Comparison of ENCODE assay signal across 35 cellular contexts in the genomic region with DNA sequence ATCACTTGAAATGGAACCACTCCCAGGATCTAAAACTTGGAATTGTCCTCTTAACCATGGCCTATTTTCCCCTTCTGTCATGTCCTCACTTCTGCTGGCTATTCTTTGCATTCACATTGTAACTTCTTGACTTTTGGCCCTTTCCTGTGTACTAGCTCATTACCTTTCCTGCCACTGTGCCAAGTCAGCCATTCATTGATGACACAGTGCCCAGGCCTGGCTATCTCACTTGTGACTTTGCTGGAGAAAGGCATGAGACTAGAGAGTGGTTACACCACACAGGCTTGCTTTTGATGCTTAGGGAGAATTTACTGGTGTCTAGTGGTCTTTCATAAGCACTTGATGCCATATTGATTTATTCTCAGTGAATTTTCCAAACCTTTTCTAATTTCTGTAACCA.
"Had no signal": no experiment of that assay in that cellular context is flagged by ENCODE, and none has a peak within 500 bp of the region (broad histone marks: within the 10 kb centered on the region; RNA-seq: fewer than 3 reads in every experiment).

No MANE protein-coding gene starts in this region.

- H3K9me3 ChIP-seq: body of pancreas, SJSA1, SK-N-SH had no signal

- FAIRE-seq: astrocyte, bronchial epithelial cell, TTC549 had no signal

- H3K27ac Mint-ChIP-seq: activated CD4-positive, alpha-beta T cell treated with anti-CD3 and anti-CD28 coated beads for 36 hours; activated CD4-positive, alpha-beta T cell treated with anti-CD3 and anti-CD28 coated beads, Interleukin-2, amount 10 ng/mL, durations not matched to agents 7 days and 5 days; activated CD8-positive, alpha-beta T cell treated with anti-CD3 and anti-CD28 coated beads, Interleukin-2, amount 10 ng/mL, durations not matched to agents 7 days and 5 days; activated naive CD4-positive, alpha-beta T cell treated with anti-CD3 and anti-CD28 coated beads, Interleukin-2, amount 50 U/mL, for 24 hours; activated naive CD8-positive, alpha-beta T cell treated with anti-CD3 and anti-CD28 coated beads, Interleukin-2, amount 10 ng/mL, durations not matched to agents 7 days and 5 days; activated T-cell treated with anti-CD3 and anti-CD28 coated beads, Interleukin-2, amount 50 U/mL, for 24 hours; activated T-helper 2 cell treated with anti-CD3 and anti-CD28 coated beads, Interferon-gamma antibody, Interleukin-2, Interleukin-4, amounts not matched to agents 10 μg/mL and 5 μg/mL and 100 μg/mL, durations not matched to agents 14 hours and 24 hours and 36 hours; T-helper 1 cell treated with Interleukin-12 subunit alpha and Interleukin-12 subunit beta and Interleukin-4 antibody, amounts not matched to agents 30 μg/mL and 1 μg/mL, for 36 hours; T-helper 2 cell treated with Interferon-gamma antibody and Interleukin-4, amounts not matched to agents 5 μg/mL and 100 μg/mL, for 36 hours had no signal

- H3K4me2 ChIP-seq: SK-N-SH had no signal

- H3K4me3 Mint-ChIP-seq: activated CD4-positive, alpha-beta T cell treated with anti-CD3 and anti-CD28 coated beads for 36 hours; activated CD4-positive, alpha-beta T cell treated with anti-CD3 and anti-CD28 coated beads, Interleukin-2, amount 10 ng/mL, durations not matched to agents 7 days and 5 days; activated CD8-positive, alpha-beta T cell treated with anti-CD3 and anti-CD28 coated beads, Interleukin-2, amount 10 ng/mL, durations not matched to agents 7 days and 5 days; activated naive CD4-positive, alpha-beta T cell treated with anti-CD3 and anti-CD28 coated beads, Interleukin-2, amount 50 U/mL, for 24 hours; activated naive CD8-positive, alpha-beta T cell treated with anti-CD3 and anti-CD28 coated beads, Interleukin-2, amount 10 ng/mL, durations not matched to agents 7 days and 5 days; activated T-cell treated with anti-CD3 and anti-CD28 coated beads, Interleukin-2, amount 50 U/mL, for 24 hours; T-helper 1 cell treated with Interleukin-12 subunit alpha and Interleukin-12 subunit beta and Interleukin-4 antibody, amounts not matched to agents 30 μg/mL and 1 μg/mL, for 36 hours; T-helper 2 cell treated with Interferon-gamma antibody and Interleukin-4, amounts not matched to agents 5 μg/mL and 100 μg/mL, for 36 hours had no signal

- DNase-seq: activated CD4-positive, alpha-beta T cell treated with anti-CD3 and anti-CD28 coated beads for 36 hours; activated CD4-positive, alpha-beta T cell treated with anti-CD3 and anti-CD28 coated beads, Interleukin-2, amount 10 ng/mL, durations not matched to agents 7 days and 5 days; activated CD4-positive, alpha-beta T cell treated with anti-CD3 and anti-CD28 coated beads, Interleukin-2, amount 50 U/mL, for 48 hours; activated CD8-positive, alpha-beta T cell treated with anti-CD3 and anti-CD28 coated beads, Interleukin-2, amount 10 ng/mL, durations not matched to agents 7 days and 5 days; activated gamma-delta T cell; activated naive CD4-positive, alpha-beta T cell treated with Interleukin-2 at 50 U/mL for 16 hours; activated naive CD8-positive, alpha-beta T cell treated with anti-CD3 and anti-CD28 coated beads, Interleukin-2, amount 10 ng/mL, durations not matched to agents 7 days and 5 days; activated T-cell treated with anti-CD3 and anti-CD28 coated beads, Interleukin-2, amount 50 U/mL, for 24 hours; amygdala; body of pancreas; caudate nucleus; KG1; NCI-H1092 treated with DMSO at 0.1 percent for 48 hours; NCI-H1417; NCI-H146; NCI-H187 treated with DMSO at 0.1 percent for 48 hours; NCI-H2081 treated with DMSO at 0.1 percent for 48 hours; NCI-H226; NCI-H446 treated with DMSO at 0.1 percent for 48 hours; NCI-H524; NCI-H69; NCI-H82; RPMI8226; SHP77 treated with DMSO at 0.1 percent for 48 hours; SK-N-SH had no signal

- H3K9me3 Mint-ChIP-seq: activated CD4-positive, alpha-beta T cell treated with anti-CD3 and anti-CD28 coated beads, Interleukin-2, amount 10 ng/mL, durations not matched to agents 7 days and 5 days; activated naive CD4-positive, alpha-beta T cell treated with anti-CD3 and anti-CD28 coated beads, Interleukin-2, amount 50 U/mL, for 24 hours; activated naive CD8-positive, alpha-beta T cell treated with anti-CD3 and anti-CD28 coated beads, Interleukin-2, amount 10 ng/mL, durations not matched to agents 7 days and 5 days; activated T-cell treated with anti-CD3 and anti-CD28 coated beads, Interleukin-2, amount 50 U/mL, for 24 hours; activated T-helper 2 cell treated with anti-CD3 and anti-CD28 coated beads, Interferon-gamma antibody, Interleukin-2, Interleukin-4, amounts not matched to agents 10 μg/mL and 5 μg/mL and 100 μg/mL, durations not matched to agents 14 hours and 24 hours and 36 hours; T-helper 1 cell treated with Interleukin-12 subunit alpha and Interleukin-12 subunit beta and Interleukin-4 antibody, amounts not matched to agents 30 μg/mL and 1 μg/mL, for 36 hours; T-helper 2 cell treated with Interferon-gamma antibody and Interleukin-4, amounts not matched to agents 5 μg/mL and 100 μg/mL, for 36 hours had no signal

- H3K27me3 ChIP-seq: body of pancreas, SJSA1 had no signal

- ATAC-seq: activated CD4-positive, alpha-beta T cell treated with anti-CD3 and anti-CD28 coated beads for 36 hours; activated CD4-positive, CD25-positive, alpha-beta regulatory T cell treated with anti-CD3 and anti-CD28 coated beads, Interleukin-2, amount 50 U/mL, for 24 hours; activated CD8-positive, alpha-beta T cell treated with anti-CD3 and anti-CD28 coated beads, Interleukin-2, amount 10 ng/mL, durations not matched to agents 7 days and 5 days; body of pancreas; Panc1 had no signal

- H3K9ac ChIP-seq: SK-N-SH had no signal

- H3K4me3 ChIP-seq: body of pancreas, SJSA1 had no signal

- H3K27ac ChIP-seq: body of pancreas, SJSA1 had no signal

- H3K36me3 ChIP-seq: SJSA1 had no signal

- H3K4me1 ChIP-seq: body of pancreas had no signal

- H3K27me3 Mint-ChIP-seq: activated CD4-positive, alpha-beta T cell treated with anti-CD3 and anti-CD28 coated beads, Interleukin-2, amount 10 ng/mL, durations not matched to agents 7 days and 5 days; activated naive CD4-positive, alpha-beta T cell treated with anti-CD3 and anti-CD28 coated beads, Interleukin-2, amount 50 U/mL, for 24 hours had no signal

- H3K36me3 Mint-ChIP-seq: activated naive CD4-positive, alpha-beta T cell treated with anti-CD3 and anti-CD28 coated beads, Interleukin-2, amount 50 U/mL, for 24 hours had no signal

- H3K4me1 Mint-ChIP-seq: activated CD4-positive, alpha-beta T cell treated with anti-CD3 and anti-CD28 coated beads, Interleukin-2, amount 10 ng/mL, durations not matched to agents 7 days and 5 days had no signal
